Comparison of ENCODE assay signal across 7 cellular contexts in the genomic region with DNA sequence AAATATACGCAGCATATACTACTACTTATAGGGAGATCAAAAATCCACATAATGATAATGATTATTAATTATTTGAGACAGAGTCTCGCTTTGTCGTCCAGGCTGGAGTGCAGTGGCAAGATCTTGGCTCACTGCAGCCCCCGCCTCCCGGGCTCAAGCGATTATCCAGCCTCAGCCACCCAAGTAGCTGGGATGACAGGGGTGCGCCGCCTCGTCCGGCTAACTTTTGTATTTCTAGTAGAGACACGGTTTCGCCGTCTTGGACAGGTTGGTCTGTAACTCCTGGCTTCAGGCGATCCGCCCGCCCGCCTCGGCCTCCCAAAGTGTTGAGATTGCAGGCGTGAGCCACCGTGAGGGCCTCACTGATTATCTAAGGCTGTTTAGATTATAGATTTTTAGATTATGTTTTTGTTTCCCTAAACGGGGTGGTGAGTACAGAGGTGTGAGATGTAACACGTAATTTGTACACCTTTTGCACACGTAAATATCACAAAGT. TPM values are rescaled to one million over a fixed set of nuclear protein-coding genes. Genes with fewer than 3 reads are reported as not detected.
DNase-seq lines count a peak whose midpoint lies in the region; ATAC-seq and TF ChIP-seq lines count a peak whose summit lies in the region.

No MANE protein-coding gene starts in this region.

- H3K36me3 ChIP-seq in MG63 (no peaks in the 10 kb centered on the region; the same call in 1 of the 2 replicates), stomach (no peaks in the 10 kb centered on the region)

- H3K9me3 ChIP-seq in MG63: no peaks in the 10 kb centered on the region
- no peaks in the 10 kb centered on the region for H3K9me3 ChIP-seq in stomach

- DNase-seq in MG63 (no peak), left colon (peak; percentile 40 to 54), stomach (no peak)
- peak; percentile 15 for DNase-seq in activated naive CD4-positive, alpha-beta T cell treated with anti-CD3 and anti-CD28 coated beads, Interleukin-2, amount 50 U/mL, for 16 hours

- intact Hi-C loops in left colon (cut with DNase I, micrococcal nuclease): no loop called here
- intact Hi-C loops in stomach (cut with DNase I; ENCODE audit: low total_unique reads): no loop called here

- peaks cover 14 to 56% (median 35%) of the 10 kb centered on the region in 4 donors for H3K4me1 ChIP-seq in stomach

- no peaks in the 10 kb centered on the region for H3K27me3 ChIP-seq in MG63
- H3K27me3 ChIP-seq in stomach: no peaks in the 10 kb centered on the region

- no peak for TF ChIP-seq EP300 in stomach (IDR thresholded peaks at IDR 0.05)

- TF ChIP-seq CTCF in stomach (IDR thresholded peaks at IDR 0.05): no peak

- peak overlapping the region; percentile 7; the same call in 1 of the 2 replicates for H3K4me3 ChIP-seq in MG63
- H3K4me3 ChIP-seq in stomach: peak overlapping the region in 2 of 4 donors; percentile 68 to 93

- WGBS in stomach, 5 donors: 58 to 70% (median 66%) methylated on average over 23 of the region's 23 CpGs

- TF ChIP-seq POLR2A in stomach (IDR thresholded peaks at IDR 0.05): peak in 1 of 4 donors; percentile 26

- ATAC-seq in left colon (no peak), GM21619 (IDR thresholded peaks at IDR 0.05; ENCODE audit: unreplicated experiment) (no peak), HG03565 (IDR thresholded peaks at IDR 0.05; ENCODE audit: unreplicated experiment) (no peak), GM21528 (IDR thresholded peaks at IDR 0.05; ENCODE audit: low FRiP score, unreplicated experiment) (no peak)

- peak overlapping the region; percentile 82 to 98 (median 87) for H3K27ac ChIP-seq in stomach

RNA-seq across cellular contexts. Expression of gene SLC25A33, which starts 0.5 kb away (rescaled TPM):
- total RNA-seq in MG63 (2014; rRNA removed; shearing (Covaris generic); ENCODE audit: low replicate concordance): 16.6 and 23.9 TPM in 2 replicates
- total RNA-seq in left colon (1 to 10 TPM; 5.6 TPM), stomach (10 to 100 TPM in 1 of 5 donors, 1 to 10 TPM in 3, under 1 TPM in 1; 0.58 to 15.2 (median 5.3) TPM)
- 1 to 10 TPM; 3.0 to 5.5 (median 5.0) TPM for polyA plus RNA-seq in stomach

RNA-seq across cellular contexts. Expression of gene TMEM201, which starts 50.0 kb away (rescaled TPM):
- 5.7 and 8.8 TPM in 2 replicates for total RNA-seq in MG63 (2014; rRNA removed; shearing (Covaris generic); ENCODE audit: low replicate concordance)
- total RNA-seq in left colon (1 to 10 TPM; 6.0 to 9.6 TPM), stomach (1 to 10 TPM; 3.1 to 7.6 (median 6.4) TPM)
- 1 to 10 TPM in 2 of 3 donors, under 1 TPM in 1; 0.61 to 3.6 (median 2.1) TPM for polyA plus RNA-seq in stomach

Comparison
In these comparisons a context has a peak if more than half of its experiments do, and no peak if none do; other contexts are left out.
1. DNase-seq: peak in activated naive CD4-positive, alpha-beta T cell treated with anti-CD3 and anti-CD28 coated beads, Interleukin-2, amount 50 U/mL, for 16 hours (single experiment) and left colon (2 of 2); none in MG63 (single experiment) and stomach (single experiment).